18 cellular contexts compared by ENCODE assay signal in genomic region chr19:4120531-4120930, GRCh38. TPM values are rescaled to one million over a fixed set of nuclear protein-coding genes. Genes with fewer than 3 reads are reported as not detected.
DNase-seq lines count a peak whose midpoint lies in the region; ATAC-seq and TF ChIP-seq lines count a peak whose summit lies in the region.
"Had no signal": no experiment of that assay in that cellular context is flagged by ENCODE, and none has a peak within 500 bp of the region (broad histone marks: within the 10 kb centered on the region; RNA-seq: fewer than 3 reads in every experiment).

No MANE protein-coding gene starts in this region.

- no peaks in the 10 kb centered on the region for H3K9me3 Mint-ChIP-seq in activated CD8-positive, alpha-beta memory T cell treated with anti-CD3 and anti-CD28 coated beads, Interleukin-2, amount 10 ng/mL, durations not matched to agents 7 days and 5 days (ENCODE audit: low read depth)

- no peak overlapping the region for H3K4me3 ChIP-seq in OCI-LY1 (ENCODE audit: low read depth, low read length, poor library complexity, severe bottlenecking)
- H3K4me3 ChIP-seq in skeletal muscle satellite cell (ENCODE audit: low read length): peak overlapping the region; percentile 39
- H3K4me3 ChIP-seq: cardiac muscle cell had no signal

- H3K9ac ChIP-seq in OCI-LY1 (ENCODE audit: low read length): no peak overlapping the region; the same call in 1 of the 2 replicates
- no peak overlapping the region for H3K9ac ChIP-seq in skeletal muscle satellite cell (ENCODE audit: low read depth, low read length)

- H3K4me2 ChIP-seq in OCI-LY1 (ENCODE audit: low read length) (peak overlapping the region; percentile 3; the same call in 1 of the 2 replicates), skeletal muscle satellite cell (ENCODE audit: low read length) (peak overlapping the region; percentile 6)

- H3K79me2 ChIP-seq in OCI-LY1 (ENCODE audit: insufficient read depth, low read length): peaks cover 13% of the 10 kb centered on the region

- CTCF ChIA-PET in activated CD8-positive, alpha-beta memory T cell treated with anti-CD3 and anti-CD28 coated beads, Interleukin-2, amount 10 ng/mL, durations not matched to agents 7 days and 5 days (lab: Charles Lee): interaction anchor here (1.0 to 1.5 kb wide), 4 partner anchors 11 to 68 kb away, joined by 3 to 7 read pairs (median 4); no protein-coding TSS in a partner anchor

- no peaks in the 10 kb centered on the region for H4K20me1 ChIP-seq in OCI-LY1 (ENCODE audit: insufficient read depth, low read length)

- H3K9me2 ChIP-seq in OCI-LY1 (ENCODE audit: low read depth, low read length): no peaks in the 10 kb centered on the region

- TF ChIP-seq CTCF in OCI-LY1 (IDR thresholded peaks at IDR 0.05; ENCODE audit: low read length): no peak

- no peaks in the 10 kb centered on the region for H3K27me3 ChIP-seq in OCI-LY1 (ENCODE audit: insufficient read depth, low read length)
- H3K27me3 ChIP-seq in skeletal muscle satellite cell (ENCODE audit: control insufficient read depth, insufficient read depth, low read length): no peaks in the 10 kb centered on the region
- H3K27me3 ChIP-seq: cardiac muscle cell had no signal

- no peaks in the 10 kb centered on the region for H3K27me3 Mint-ChIP-seq in activated CD8-positive, alpha-beta memory T cell treated with anti-CD3 and anti-CD28 coated beads, Interleukin-2, amount 10 ng/mL, durations not matched to agents 7 days and 5 days

- H3K36me3 Mint-ChIP-seq in activated CD8-positive, alpha-beta memory T cell treated with anti-CD3 and anti-CD28 coated beads, Interleukin-2, amount 10 ng/mL, durations not matched to agents 7 days and 5 days: peaks cover 24% of the 10 kb centered on the region

- DNase-seq in activated CD8-positive, alpha-beta memory T cell treated with anti-CD3 and anti-CD28 coated beads, Interleukin-2, amount 10 ng/mL, durations not matched to agents 7 days and 5 days: no peak
- no peak for DNase-seq in activated CD8-positive, alpha-beta memory T cell treated with anti-CD3 and anti-CD28 coated beads for 24 hours
- DNase-seq in fibroblast of gingiva (ENCODE audit: low read depth) (peak; percentile 75), NCI-H526 (lab: John Stamatoyannopoulos, UW) (no peak), MV-4-11 (lab: John Stamatoyannopoulos, UW) (no peak)
- no peak for DNase-seq in activated effector memory CD4-positive, alpha-beta T cell treated with Interleukin-2 at 50 U/mL for 16 hours
- DNase-seq: activated CD8-positive, alpha-beta T cell treated with anti-CD3 and anti-CD28 coated beads, Interleukin-2, amount 10 ng/mL, durations not matched to agents 7 days and 5 days; activated gamma-delta T cell treated with Interleukin-2 at 50 U/mL for 16 hours; GDM1; glutamatergic neuron; NCI-H2081; NCI-H69; posterior cingulate gyrus had no signal

- H3K27ac Mint-ChIP-seq in activated CD8-positive, alpha-beta memory T cell treated with anti-CD3 and anti-CD28 coated beads, Interleukin-2, amount 10 ng/mL, durations not matched to agents 7 days and 5 days: peak overlapping the region; percentile 7
- H3K27ac Mint-ChIP-seq: activated CD8-positive, alpha-beta T cell treated with anti-CD3 and anti-CD28 coated beads, Interleukin-2, amount 10 ng/mL, durations not matched to agents 7 days and 5 days had no signal

- no peak for ATAC-seq in activated CD8-positive, alpha-beta memory T cell treated with anti-CD3 and anti-CD28 coated beads, Interleukin-2, amount 10 ng/mL, durations not matched to agents 7 days and 5 days
- ATAC-seq: activated CD8-positive, alpha-beta T cell treated with anti-CD3 and anti-CD28 coated beads, Interleukin-2, amount 10 ng/mL, durations not matched to agents 7 days and 5 days; SK-N-SH treated with all-trans-retinoic acid at 6 μM for 48 hours had no signal

- H2AFZ ChIP-seq in OCI-LY1 (ENCODE audit: low read length): no peak overlapping the region

- H3K36me3 ChIP-seq in OCI-LY1 (ENCODE audit: insufficient read depth, low read length): peaks cover 26% of the 10 kb centered on the region
- peaks cover 34% of the 10 kb centered on the region for H3K36me3 ChIP-seq in skeletal muscle satellite cell (ENCODE audit: insufficient read depth, low read length)

- peaks cover 45% of the 10 kb centered on the region for H3K4me1 Mint-ChIP-seq in activated CD8-positive, alpha-beta memory T cell treated with anti-CD3 and anti-CD28 coated beads, Interleukin-2, amount 10 ng/mL, durations not matched to agents 7 days and 5 days

- H3K27ac ChIP-seq in OCI-LY1 (ENCODE audit: low read depth, low read length, poor library complexity, severe bottlenecking): peak overlapping the region; percentile 49
- H3K27ac ChIP-seq: cardiac muscle cell had no signal

- H3K9me3 ChIP-seq in OCI-LY1 (ENCODE audit: low read length) (no peaks in the 10 kb centered on the region), skeletal muscle satellite cell (replicated peaks; ENCODE audit: low read length) (no peaks in the 10 kb centered on the region)

- H3K4me1 ChIP-seq in OCI-LY1 (ENCODE audit: insufficient read depth, low read length, severe bottlenecking) (peaks cover 37% of the 10 kb centered on the region), skeletal muscle satellite cell (ENCODE audit: control insufficient read depth, insufficient read depth, low read length) (peaks cover 24% of the 10 kb centered on the region)

- no peak overlapping the region for H3K4me3 Mint-ChIP-seq in activated CD8-positive, alpha-beta memory T cell treated with anti-CD3 and anti-CD28 coated beads, Interleukin-2, amount 10 ng/mL, durations not matched to agents 7 days and 5 days
- H3K4me3 Mint-ChIP-seq: activated CD8-positive, alpha-beta T cell treated with anti-CD3 and anti-CD28 coated beads, Interleukin-2, amount 10 ng/mL, durations not matched to agents 7 days and 5 days had no signal

- no peaks in the 10 kb centered on the region for H3F3A ChIP-seq in OCI-LY1 (ENCODE audit: insufficient read depth, low read length)

RNA-seq across cellular contexts. Expression of gene MAP2K2, which starts 3.4 kb away (rescaled TPM):
- 100 to 1,000 TPM; 201 to 238 TPM for total RNA-seq in activated CD8-positive, alpha-beta memory T cell treated with anti-CD3 and anti-CD28 coated beads, Interleukin-2, amount 10 ng/mL, durations not matched to agents 7 days and 5 days
- total RNA-seq in skeletal muscle satellite cell (2012; rRNA removed): 147 and 168 TPM in 2 replicates

RNA-seq across cellular contexts. Expression of gene CREB3L3, which starts 32.9 kb away (rescaled TPM):
- under 1 TPM in 1 of 2 experiments, not detected in 1; 0.75 TPM for total RNA-seq in activated CD8-positive, alpha-beta memory T cell treated with anti-CD3 and anti-CD28 coated beads, Interleukin-2, amount 10 ng/mL, durations not matched to agents 7 days and 5 days
- not detected in 2 replicates for total RNA-seq in skeletal muscle satellite cell (2012; rRNA removed)
- total RNA-seq: cardiac muscle cell, kidney epithelial cell had no signal

RNA-seq across cellular contexts. Expression of gene ZBTB7A, which starts 53.8 kb away (rescaled TPM):
- total RNA-seq in activated CD8-positive, alpha-beta memory T cell treated with anti-CD3 and anti-CD28 coated beads, Interleukin-2, amount 10 ng/mL, durations not matched to agents 7 days and 5 days: 10 to 100 TPM; 67.4 to 72.6 TPM
- total RNA-seq in skeletal muscle satellite cell (2012; rRNA removed): 34.0 and 36.7 TPM in 2 replicates
